Comparison of ENCODE assay signal across 9 cellular contexts in the genomic region with DNA sequence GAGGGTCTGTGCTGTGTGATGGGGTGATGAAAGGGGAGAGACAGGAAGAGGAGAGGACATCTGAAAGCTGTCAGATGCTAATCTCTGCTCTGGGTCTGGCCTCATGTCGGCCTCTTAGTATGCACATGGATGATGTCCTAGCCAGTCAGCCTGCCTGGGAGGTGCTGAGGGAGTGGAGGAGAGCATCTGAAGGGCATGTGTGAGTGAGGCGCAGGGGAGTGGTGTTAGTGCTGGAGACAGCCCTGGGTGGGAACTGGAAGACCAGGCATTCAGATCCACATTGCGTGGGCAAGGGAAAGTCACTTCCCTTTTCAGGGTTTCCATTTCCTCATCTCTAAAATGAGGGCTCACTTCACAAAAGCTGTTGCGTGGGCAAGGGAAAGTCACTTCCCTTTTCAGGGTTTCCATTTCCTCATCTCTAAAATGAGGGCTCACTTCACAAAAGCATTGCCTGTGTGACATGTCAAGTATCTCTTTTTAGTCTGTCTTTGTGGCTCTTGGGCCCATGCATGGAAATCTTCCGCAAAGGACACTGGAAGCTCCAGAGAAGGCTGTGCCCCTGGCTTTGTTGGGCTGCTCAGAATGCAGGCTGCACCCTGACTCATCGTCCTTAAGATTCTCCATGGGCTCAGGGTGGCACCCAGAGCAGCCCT. TPM values are rescaled to one million over a fixed set of nuclear protein-coding genes. Genes with fewer than 3 reads are reported as not detected.
DNase-seq lines count a peak whose midpoint lies in the region; ATAC-seq and TF ChIP-seq lines count a peak whose summit lies in the region.
"Had no signal": no experiment of that assay in that cellular context is flagged by ENCODE, and none has a peak within 500 bp of the region (broad histone marks: within the 10 kb centered on the region; RNA-seq: fewer than 3 reads in every experiment).

No MANE protein-coding gene starts in this region.

- H3K27me3 ChIP-seq in DOHH2 (ENCODE audit: control insufficient read depth, low read length) (peaks cover 15% of the 10 kb centered on the region), osteoblast (ENCODE audit: insufficient read depth, low read length) (no peaks in the 10 kb centered on the region)

- H3K4me1 ChIP-seq in DOHH2 (ENCODE audit: control insufficient read depth, low read length) = peaks cover 25% of the 10 kb centered on the region
- H3K4me1 ChIP-seq in osteoblast (ENCODE audit: insufficient read depth, low read length) = no peaks in the 10 kb centered on the region

- intact Hi-C loops in left colon (cut with DNase I, micrococcal nuclease) = no loop called here

- peak overlapping the region; percentile 52 for H3K27ac ChIP-seq in DOHH2 (ENCODE audit: low read depth, low read length)
- H3K27ac ChIP-seq in osteoblast (ENCODE audit: low read depth, low read length) = no peak overlapping the region
- H3K27ac ChIP-seq: VCaP had no signal

- H3K9me2 ChIP-seq in DOHH2 (replicated peaks; ENCODE audit: control insufficient read depth, low read length) = no peaks in the 10 kb centered on the region

- no peak overlapping the region for H2AFZ ChIP-seq in osteoblast (ENCODE audit: low read length)

- H3K9me3 ChIP-seq in DOHH2 (ENCODE audit: control insufficient read depth, insufficient read depth, low read length) (no peaks in the 10 kb centered on the region), osteoblast (ENCODE audit: low read depth, low read length) (no peaks in the 10 kb centered on the region)

- H3K36me3 ChIP-seq in DOHH2 (ENCODE audit: control insufficient read depth, low read length) (no peaks in the 10 kb centered on the region), osteoblast (ENCODE audit: insufficient read depth, low read length) (no peaks in the 10 kb centered on the region)

- TF ChIP-seq CTCF in DOHH2 (IDR thresholded peaks at IDR 0.05; ENCODE audit: low read depth, low read length, poor library complexity, severe bottlenecking) = no peak
- TF ChIP-seq CTCF in osteoblast (IDR thresholded peaks at IDR 0.05; ENCODE audit: extremely low read depth, low read depth, low read length) = no peak

- peak overlapping the region; percentile 44 for H3K4me3 ChIP-seq in DOHH2 (ENCODE audit: low read length)
- no peak overlapping the region for H3K4me3 ChIP-seq in osteoblast (ENCODE audit: insufficient read depth, low read length)

- H3K4me2 ChIP-seq in DOHH2 (ENCODE audit: low read length) = peak overlapping the region; percentile 59
- H3K4me2 ChIP-seq in osteoblast (ENCODE audit: insufficient read depth, low read length) = no peak overlapping the region

- H3F3A ChIP-seq in DOHH2 (ENCODE audit: control insufficient read depth, insufficient read depth) = no peaks in the 10 kb centered on the region

- DNase-seq in NOMO-1 (lab: John Stamatoyannopoulos, UW; ENCODE audit: unreplicated experiment in 2 of 2) = peak; percentile 72 to 91
- DNase-seq in left colon = peak; percentile 32 to 41
- no peak for DNase-seq in retina
- DNase-seq in epidermal melanocyte (ENCODE audit: insufficient read length, low spot score) = no peak
- no peak for DNase-seq in NCI-H2196 treated with DMSO at 0.1 percent for 48 hours (lab: John Stamatoyannopoulos, UW; ENCODE audit: unreplicated experiment)
- no peak for DNase-seq in osteoblast (ENCODE audit: insufficient read length, low spot score, missing footprints)

- H4K20me1 ChIP-seq in DOHH2 (ENCODE audit: control insufficient read depth, insufficient read depth, low read depth, low read length) = no peaks in the 10 kb centered on the region
- no peaks in the 10 kb centered on the region for H4K20me1 ChIP-seq in osteoblast (ENCODE audit: insufficient read depth, low read length)

- peak; percentile 75 for ATAC-seq in GM21528 (IDR thresholded peaks at IDR 0.05; ENCODE audit: low FRiP score, unreplicated experiment)
- ATAC-seq in left colon = peak; percentile 26

- H3K79me2 ChIP-seq in DOHH2 (ENCODE audit: control insufficient read depth, low read length) (no peaks in the 10 kb centered on the region), osteoblast (ENCODE audit: insufficient read depth, low read length) (no peaks in the 10 kb centered on the region)

RNA-seq across cellular contexts. Expression of gene SFTPD, which starts 10.1 kb away (rescaled TPM):
- total RNA-seq in left colon (not detected), osteoblast (0.36 TPM in 1 of 2 replicates, not detected in the other)

Comparison
In these comparisons a context has a peak if more than half of its experiments do, and no peak if none do; other contexts are left out.
1. DNase-seq: peak in NOMO-1 (2 of 2) and left colon (2 of 2); none in retina (single experiment), epidermal melanocyte (single experiment), NCI-H2196 treated with DMSO at 0.1 percent for 48 hours (single experiment) and osteoblast (single experiment).